In genomic region chr22:45671783-45672563, GRCh38 we compare ENCODE assay signal across 8 cellular contexts. TPM values are rescaled to one million over a fixed set of nuclear protein-coding genes. Genes with fewer than 3 reads are reported as not detected.
A peak's percentile ranks its signal among the peaks of the same experiment; 100 is the strongest.
DNase-seq lines count a peak whose midpoint lies in the region; ATAC-seq and TF ChIP-seq lines count a peak whose summit lies in the region.

Gene ATXN10, plus strand, starts transcription at chr22:45671834. Its CDS starts 230 bp downstream, at chr22:45672064.

- H3K27me3 Mint-ChIP-seq in activated naive CD8-positive, alpha-beta T cell treated with anti-CD3 and anti-CD28 coated beads, Interleukin-2, amount 50 U/mL, for 24 hours: peaks cover 4% of the 10 kb centered on the region

- H3K9ac ChIP-seq in GM23248: peak within 1 kb of the TSS; percentile 93

- intact Hi-C loops in heart left ventricle (cut with DNase I) (no loop called here), tibial artery (cut with DNase I; ENCODE audit: low total_unique reads) (no loop called here)

- no peak for TF ChIP-seq CTCF in heart left ventricle (IDR thresholded peaks at IDR 0.05)
- no peak for TF ChIP-seq CTCF in tibial artery (IDR thresholded peaks at IDR 0.05)

- peaks cover 21% of the 10 kb centered on the region for H3F3A ChIP-seq in GM23248 (ENCODE audit: insufficient read depth)

- H3K4me2 ChIP-seq in GM23248 (ENCODE audit: unreplicated experiment): peak within 1 kb of the TSS; percentile 87

- DNase-seq in DMS114 treated with DMSO at 0.1 percent for 48 hours (lab: John Stamatoyannopoulos, UW; ENCODE audit: unreplicated experiment): peak; percentile 68
- DNase-seq in GM23248: peak; percentile 85
- peak; percentile 62 for DNase-seq in MV-4-11 (lab: John Stamatoyannopoulos, UW)
- DNase-seq in T follicular helper cell (ENCODE audit: low read depth): peak; percentile 31
- peak; percentile 75 for DNase-seq in activated naive CD8-positive, alpha-beta T cell treated with anti-CD3 and anti-CD28 coated beads, Interleukin-2, amount 50 U/mL, for 24 hours
- peak; percentile 67 to 83 (median 76) for DNase-seq in heart left ventricle
- DNase-seq in pons (ENCODE audit: low spot score): peak; percentile 73
- peak; percentile 61 to 76 for DNase-seq in tibial artery

- H3K4me1 Mint-ChIP-seq in activated naive CD8-positive, alpha-beta T cell treated with anti-CD3 and anti-CD28 coated beads, Interleukin-2, amount 50 U/mL, for 24 hours: peaks cover 36% of the 10 kb centered on the region

- H2AFZ ChIP-seq in GM23248: peak within 1 kb of the TSS; percentile 83

- H3K4me1 ChIP-seq in GM23248 (ENCODE audit: insufficient read depth) (peaks cover 33% of the 10 kb centered on the region), heart left ventricle (peaks cover 0 to 37% (median 26%) of the 10 kb centered on the region in 12 donors), tibial artery (peaks cover 0 to 43% (median 26%) of the 10 kb centered on the region in 4 donors)

- H3K79me2 ChIP-seq in GM23248 (ENCODE audit: insufficient read depth): peaks cover 48% of the 10 kb centered on the region

- no peaks in the 10 kb centered on the region for H3K9me3 ChIP-seq in GM23248 (ENCODE audit: low read depth)
- H3K9me3 ChIP-seq in heart left ventricle: no peaks in the 10 kb centered on the region
- no peaks in the 10 kb centered on the region for H3K9me3 ChIP-seq in tibial artery

- H3K27ac ChIP-seq in GM23248 (peak within 1 kb of the TSS; percentile 72), heart left ventricle (peak within 1 kb of the TSS; percentile 18 to 92 (median 87)), tibial artery (peak within 1 kb of the TSS; percentile 81 to 87)

- H3K9me2 ChIP-seq in GM23248 (ENCODE audit: insufficient read depth): no peaks in the 10 kb centered on the region

- 1 to 2% methylated on average over 28 to 41 of the region's 89 CpGs for WGBS in GM23248 (ENCODE audit: low coverage in 1 of 2, low lambda C conversion rate in 2 of 2, missing lambda C conversion rate in 2 of 2), 2 experiments
- WGBS in heart left ventricle, 4 donors: 0 to 1% (median 0%) methylated on average over 12 to 89 of the region's 89 CpGs

- peak in 1 of 2 donors; percentile 52 for TF ChIP-seq POLR2A in heart left ventricle (IDR thresholded peaks at IDR 0.05)

- ATAC-seq in activated naive CD8-positive, alpha-beta T cell treated with anti-CD3 and anti-CD28 coated beads, Interleukin-2, amount 50 U/mL, for 24 hours: peak; percentile 76
- peak; percentile 79 to 93 (median 92) for ATAC-seq in heart left ventricle

- peaks cover 22% of the 10 kb centered on the region for H3K36me3 Mint-ChIP-seq in activated naive CD8-positive, alpha-beta T cell treated with anti-CD3 and anti-CD28 coated beads, Interleukin-2, amount 50 U/mL, for 24 hours (ENCODE audit: low read depth)

- peak within 1 kb of the TSS; percentile 95 for H3K27ac Mint-ChIP-seq in activated naive CD8-positive, alpha-beta T cell treated with anti-CD3 and anti-CD28 coated beads, Interleukin-2, amount 50 U/mL, for 24 hours

- in situ Hi-C loops in GM23248 (cut with MboI): no loop called here

- peak within 1 kb of the TSS; percentile 94 for H3K4me3 Mint-ChIP-seq in activated naive CD8-positive, alpha-beta T cell treated with anti-CD3 and anti-CD28 coated beads, Interleukin-2, amount 50 U/mL, for 24 hours

- H3K4me3 ChIP-seq in GM23248: peak within 1 kb of the TSS; percentile 78
- peak within 1 kb of the TSS; percentile 72 to 95 (median 86) for H3K4me3 ChIP-seq in heart left ventricle
- peak within 1 kb of the TSS; percentile 80 for H3K4me3 ChIP-seq in tibial artery

- 0 out of 2 replicates have a peak, but pooled peaks cover 3% of the 10 kb centered on the region for H4K20me1 ChIP-seq in GM23248 (ENCODE audit: insufficient read depth)

- H3K27me3 ChIP-seq in GM23248 (replicated peaks; ENCODE audit: insufficient read depth): no peaks in the 10 kb centered on the region
- H3K27me3 ChIP-seq in heart left ventricle: no peaks in the 10 kb centered on the region
- no peaks in the 10 kb centered on the region for H3K27me3 ChIP-seq in tibial artery

- H3K36me3 ChIP-seq in GM23248 (ENCODE audit: low read depth) (no peaks in the 10 kb centered on the region), heart left ventricle (peaks cover 0 to 9% (median 3%) of the 10 kb centered on the region in 9 donors), tibial artery (no peaks in the 10 kb centered on the region)

- H3K9me3 Mint-ChIP-seq in activated naive CD8-positive, alpha-beta T cell treated with anti-CD3 and anti-CD28 coated beads, Interleukin-2, amount 50 U/mL, for 24 hours: no peaks in the 10 kb centered on the region

RNA-seq across cellular contexts. Expression of gene ATXN10, which starts in this region (rescaled TPM):
- 108 and 109 TPM in 2 replicates for total RNA-seq in GM23248 (2014; rRNA removed; shearing (Covaris generic))
- polyA plus RNA-seq in GM23248 (2016; fragmentation: Nextera tagmentation; extraction: Ambion mirVana) (211 and 216 TPM in 2 replicates), heart left ventricle (100 to 1,000 TPM in 1 of 2 donors, 10 to 100 TPM in 1; 55.0 to 111 TPM)
- 100 to 1,000 TPM in 8 of 9 donors, 10 to 100 TPM in 1; 91.0 to 192 (median 155) TPM for total RNA-seq in heart left ventricle

Comparison
In these comparisons a context has a peak if more than half of its experiments do, and no peak if none do; other contexts are left out.
1. Peak in every context shown above with its lines: DNase-seq, ATAC-seq, H3K4me3 ChIP-seq and H3K27ac ChIP-seq.
2. DNase-seq: peak in every context shown above with its lines; median percentile 85 in GM23248; 76 in heart left ventricle; 75 in activated naive CD8-positive, alpha-beta T cell treated with anti-CD3 and anti-CD28 coated beads, Interleukin-2, amount 50 U/mL, for 24 hours; 73 in pons; 68 in tibial artery; 68 in DMS114 treated with DMSO at 0.1 percent for 48 hours; 62 in MV-4-11; 31 in T follicular helper cell.